Comparison of ENCODE assay signal across 26 cellular contexts in the genomic region with DNA sequence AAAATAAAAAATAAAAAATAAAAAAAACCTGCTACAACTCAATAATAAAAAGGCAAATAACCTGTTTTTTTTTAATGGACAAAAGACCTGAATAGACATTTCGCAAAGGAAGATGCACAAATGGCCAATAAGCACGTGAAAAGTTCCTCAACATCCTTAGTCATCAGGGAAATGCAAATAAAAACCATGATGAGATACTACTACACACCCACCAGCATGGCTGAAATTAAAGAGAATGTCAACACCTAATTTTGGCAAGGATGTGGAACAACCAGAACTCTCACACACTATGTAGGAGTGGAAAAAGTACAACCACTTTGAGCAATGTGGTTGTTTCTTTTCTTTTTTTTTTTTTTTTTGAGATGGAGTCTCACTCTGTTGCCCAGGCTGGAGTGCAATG.
"Had no signal": no experiment of that assay in that cellular context is flagged by ENCODE, and none has a peak within 500 bp of the region (broad histone marks: within the 10 kb centered on the region; RNA-seq: fewer than 3 reads in every experiment).

No MANE protein-coding gene starts in this region.

- H3K27ac Mint-ChIP-seq: nephron progenitor cell; stimulated activated naive B cell treated with anti-CD40 and anti-IgM and Interleukin-4, amounts not matched to agents 10 μg/mL and 1 μg/mL and 100 μg/mL, for 72 hours; stimulated activated naive CD8-positive, alpha-beta T cell treated with anti-CD3 and anti-CD28 coated beads, Interleukin-15, Interleukin-2, amounts not matched to agents 100 ng/mL and 50 ng/mL, for 24 hours had no signal

- H3K27me3 ChIP-seq: esophagus squamous epithelium, gastrocnemius medialis, heart left ventricle, hepatocyte, left lung, sigmoid colon, suprapubic skin, transverse colon, upper lobe of right lung, uterus had no signal

- ATAC-seq: gastrocnemius medialis; heart left ventricle; left cardiac atrium; left lung; naive thymus-derived CD4-positive, alpha-beta T cell; right cardiac atrium; stimulated activated naive B cell treated with anti-CD40 and anti-IgM and Interleukin-4, amounts not matched to agents 10 μg/mL and 1 μg/mL and 100 μg/mL, for 72 hours; upper lobe of right lung had no signal

- H3K4me3 Mint-ChIP-seq: naive thymus-derived CD4-positive, alpha-beta T cell; nephron progenitor cell; stimulated activated naive B cell treated with anti-CD40 and anti-IgM and Interleukin-4, amounts not matched to agents 10 μg/mL and 1 μg/mL and 100 μg/mL, for 72 hours; stimulated activated naive CD8-positive, alpha-beta T cell treated with anti-CD3 and anti-CD28 coated beads, Interleukin-15, Interleukin-2, amounts not matched to agents 100 ng/mL and 50 ng/mL, for 24 hours had no signal

- H3K4me1 Mint-ChIP-seq: stimulated activated naive B cell treated with anti-CD40 and anti-IgM and Interleukin-4, amounts not matched to agents 10 μg/mL and 1 μg/mL and 100 μg/mL, for 72 hours had no signal

- H3K4me3 ChIP-seq: coronary artery, esophagus squamous epithelium, gastrocnemius medialis, heart left ventricle, hepatocyte, left lung, prostate gland, sigmoid colon, suprapubic skin, transverse colon, upper lobe of right lung, uterus had no signal

- H3K36me3 ChIP-seq: uterus had no signal

- DNase-seq: dermis blood vessel endothelial cell; effector memory CD4-positive, alpha-beta T cell; erythroblast; esophagus squamous epithelium; foreskin fibroblast; gastrocnemius medialis; heart left ventricle; left cardiac atrium; left lung; mesendoderm; midbrain; naive thymus-derived CD4-positive, alpha-beta T cell; nephron progenitor cell; right cardiac atrium; sigmoid colon; stimulated activated CD4-positive, alpha-beta T cell treated with anti-CD3 and anti-CD28 coated beads, Interleukin-2, amount 100 ng/mL, for 24 hours; stimulated activated CD4-positive, alpha-beta T cell treated with anti-CD3 and anti-CD28 coated beads, Interleukin-4, amount 100 ng/mL, for 24 hours; stimulated activated naive B cell treated with anti-CD40 and anti-IgM and Interleukin-4, amounts not matched to agents 10 μg/mL and 1 μg/mL and 100 μg/mL, for 72 hours; transverse colon; upper lobe of right lung; uterus had no signal

- H3K4me1 ChIP-seq: uterus had no signal

- H3K27me3 Mint-ChIP-seq: naive thymus-derived CD4-positive, alpha-beta T cell; stimulated activated naive B cell treated with anti-CD40 and anti-IgM and Interleukin-4, amounts not matched to agents 10 μg/mL and 1 μg/mL and 100 μg/mL, for 72 hours; stimulated activated naive CD8-positive, alpha-beta T cell treated with anti-CD3 and anti-CD28 coated beads, Interleukin-15, Interleukin-2, amounts not matched to agents 100 ng/mL and 50 ng/mL, for 24 hours had no signal

- H3K27ac ChIP-seq: coronary artery, esophagus squamous epithelium, gastrocnemius medialis, heart left ventricle, hepatocyte, left lung, prostate gland, suprapubic skin, transverse colon, upper lobe of right lung, uterus had no signal

- H3K9me3 ChIP-seq: esophagus squamous epithelium, gastrocnemius medialis, heart left ventricle, left lung, prostate gland, sigmoid colon, suprapubic skin, transverse colon, upper lobe of right lung, uterus had no signal

- H3K9me3 Mint-ChIP-seq: naive thymus-derived CD4-positive, alpha-beta T cell; nephron progenitor cell; stimulated activated naive B cell treated with anti-CD40 and anti-IgM and Interleukin-4, amounts not matched to agents 10 μg/mL and 1 μg/mL and 100 μg/mL, for 72 hours; stimulated activated naive CD8-positive, alpha-beta T cell treated with anti-CD3 and anti-CD28 coated beads, Interleukin-15, Interleukin-2, amounts not matched to agents 100 ng/mL and 50 ng/mL, for 24 hours had no signal
